ENCODE assay signal across 9 cellular contexts in genomic region chr18:49492694-49493033, GRCh38. TPM values are rescaled to one million over a fixed set of nuclear protein-coding genes. Genes with fewer than 3 reads are reported as not detected.
DNase-seq lines count a peak whose midpoint lies in the region; ATAC-seq, FAIRE-seq and TF ChIP-seq lines count a peak whose summit lies in the region.
"Had no signal": no experiment of that assay in that cellular context is flagged by ENCODE, and none has a peak within 500 bp of the region (broad histone marks: within the 10 kb centered on the region; RNA-seq: fewer than 3 reads in every experiment).

No MANE protein-coding gene starts in this region.

- peak overlapping the region; percentile 28 for H2AFZ ChIP-seq in astrocyte (ENCODE audit: low read depth, low read length)

- H3K36me3 ChIP-seq in Caco-2 (ENCODE audit: control insufficient read depth, insufficient read depth, low read length) (no peaks in the 10 kb centered on the region), astrocyte (ENCODE audit: insufficient read depth, low read length) (peaks cover 36% of the 10 kb centered on the region)

- CTCF ChIA-PET in Caco-2 (lab: Charles Lee), result no interaction called here

- no peak overlapping the region for H3K27ac ChIP-seq in astrocyte (ENCODE audit: low read depth, low read length)

- H3K9me3 Mint-ChIP-seq in Caco-2 (ENCODE audit: unreplicated experiment) (no peaks in the 10 kb centered on the region), HFFc6 (no peaks in the 10 kb centered on the region; the same call in 1 of the 2 replicates), astrocyte (ENCODE audit: unreplicated experiment) (no peaks in the 10 kb centered on the region), natural killer cell (no peaks in the 10 kb centered on the region)

- POLR2A ChIA-PET in Caco-2 (lab: Charles Lee), result no interaction called here

- H3K4me3 ChIP-seq in Caco-2 (ENCODE audit: low read depth, low read length) (no peak overlapping the region), astrocyte (ENCODE audit: insufficient read depth, low read depth, low read length) (peak overlapping the region; percentile 98)

- H3K4me1 Mint-ChIP-seq in Caco-2 (ENCODE audit: low read depth, unreplicated experiment) (no peaks in the 10 kb centered on the region), HFFc6 (ENCODE audit: low read depth) (peaks cover 90% of the 10 kb centered on the region), astrocyte (ENCODE audit: low read depth, unreplicated experiment) (peaks cover 21% of the 10 kb centered on the region), natural killer cell (peaks cover 37 to 47% of the 10 kb centered on the region in 2 donors)

- no peaks in the 10 kb centered on the region for H3K27me3 Mint-ChIP-seq in Caco-2 (ENCODE audit: insufficient read depth, unreplicated experiment)
- peaks cover 3% of the 10 kb centered on the region for H3K27me3 Mint-ChIP-seq in HFFc6 (ENCODE audit: insufficient read depth)
- no peaks in the 10 kb centered on the region for H3K27me3 Mint-ChIP-seq in astrocyte (ENCODE audit: low read depth, unreplicated experiment)
- H3K27me3 Mint-ChIP-seq in natural killer cell (ENCODE audit: low read depth in 2 of 2), result peaks cover 0 to 16% of the 10 kb centered on the region in 2 donors

- H3K4me1 ChIP-seq in Caco-2 (peaks cover 7% of the 10 kb centered on the region), astrocyte (ENCODE audit: insufficient read depth, low read length) (peaks cover 22% of the 10 kb centered on the region)

- peaks cover 49% of the 10 kb centered on the region for H3K36me3 Mint-ChIP-seq in Caco-2 (ENCODE audit: insufficient read depth, unreplicated experiment)
- peaks cover 46% of the 10 kb centered on the region for H3K36me3 Mint-ChIP-seq in HFFc6 (ENCODE audit: low read depth)
- peaks cover 20% of the 10 kb centered on the region for H3K36me3 Mint-ChIP-seq in astrocyte (ENCODE audit: low read depth, unreplicated experiment)
- H3K36me3 Mint-ChIP-seq in natural killer cell, result peaks cover 21% of the 10 kb centered on the region

- H3K4me3 Mint-ChIP-seq in Caco-2 (ENCODE audit: unreplicated experiment) (peak overlapping the region; percentile 87), HFFc6 (peak overlapping the region; percentile 100), astrocyte (ENCODE audit: unreplicated experiment) (peak overlapping the region; percentile 100), natural killer cell (peak overlapping the region; percentile 96)

- DNase-seq in Caco-2, result no peak
- no peak for DNase-seq in HFFc6
- no peak for DNase-seq in astrocyte (ENCODE audit: low read depth)
- no peak for DNase-seq in natural killer cell
- DNase-seq in cerebellar nuclear complex (lab: John Stamatoyannopoulos, UW), result no peak
- no peak for DNase-seq in UCSD-AML1 (lab: John Stamatoyannopoulos, UW; ENCODE audit: unreplicated experiment)

- BruUV-seq in Caco-2 (replicated peaks; lab: Mats Ljungman, UMichigan), result no TSS peak

- H4K20me1 ChIP-seq in astrocyte (ENCODE audit: insufficient read depth, low read length), result peaks cover 40% of the 10 kb centered on the region

- H3K9ac ChIP-seq in astrocyte (ENCODE audit: low read length), result peak overlapping the region; percentile 3

- intact Hi-C loops in Caco-2 (cut with micrococcal nuclease; ENCODE audit: unreplicated experiment), result loop anchor here (2.0 kb wide), 1 partner anchor 32 kb away; the partner anchor contains the start of gene DYM
- intact Hi-C loops in natural killer cell (cut with micrococcal nuclease), result loop anchor here (1.0 to 5.0 kb wide), 2 partner anchors 32 to 790 kb away; partner anchors contain the start of genes DYM and MBD1

- no peak for FAIRE-seq in astrocyte (lab: Jason Lieb, UNC)

- ATAC-seq in natural killer cell, result no peak
- no peak for ATAC-seq in HG03460 (IDR thresholded peaks at IDR 0.05; ENCODE audit: unreplicated experiment)
- no peak for ATAC-seq in GM21390 (IDR thresholded peaks at IDR 0.05; ENCODE audit: unreplicated experiment)

- no peaks in the 10 kb centered on the region for H3K9me3 ChIP-seq in Caco-2
- no peaks in the 10 kb centered on the region for H3K9me3 ChIP-seq in astrocyte (ENCODE audit: insufficient read depth, low read depth, low read length)
- H3K9me3 ChIP-seq: testis had no signal

- peaks cover 28% of the 10 kb centered on the region for H3K79me2 ChIP-seq in astrocyte (ENCODE audit: insufficient read depth, low read length)

- no peak overlapping the region for H3K4me2 ChIP-seq in astrocyte (ENCODE audit: low read length)

- TF ChIP-seq CTCF in Caco-2 (IDR thresholded peaks at IDR 0.05; ENCODE audit: insufficient read depth in 1 of 2, low read depth in 1 of 2, low read length in 1 of 2, severe bottlenecking in 1 of 2, unreplicated experiment in 1 of 2), result no peak
- no peak for TF ChIP-seq CTCF in HFFc6 (IDR thresholded peaks at IDR 0.05)
- no peak for TF ChIP-seq CTCF in astrocyte (IDR thresholded peaks at IDR 0.05; ENCODE audit: insufficient read depth, low read depth, low read length)
- no peak for TF ChIP-seq CTCF in natural killer cell (IDR thresholded peaks at IDR 0.05)

- H3K27ac Mint-ChIP-seq in Caco-2 (ENCODE audit: unreplicated experiment) (peak overlapping the region; percentile 92), HFFc6 (peak overlapping the region; percentile 87; the same call in 1 of the 2 replicates), astrocyte (ENCODE audit: unreplicated experiment) (peak overlapping the region; percentile 98), natural killer cell (peak overlapping the region; percentile 94 to 95)

- H3K27me3 ChIP-seq in Caco-2 (replicated peaks; ENCODE audit: control insufficient read depth, insufficient read depth, low read length), result no peaks in the 10 kb centered on the region
- no peaks in the 10 kb centered on the region for H3K27me3 ChIP-seq in astrocyte (ENCODE audit: insufficient read depth, low read length)
- H3K27me3 ChIP-seq: testis had no signal

RNA-seq across cellular contexts. Expression of gene RPL17, which starts 0.4 kb away (rescaled TPM):
- total RNA-seq in Caco-2 (2022), result 989 and 1,037 TPM in 2 replicates
- 1,000 to 10,000 TPM; 1,721 to 1,851 (median 1,752) TPM for total RNA-seq in HFFc6 (2021; fragmentation: NEBNext Ultra II Directional; extraction: Animal tissue kit (Norgen Biotek cat#: 25700))
- total RNA-seq in astrocyte, result 1,498 and 1,636 TPM in 2 replicates
- 1,000 to 10,000 TPM; 1,115 to 1,338 (median 1,336) TPM for total RNA-seq in natural killer cell

RNA-seq across cellular contexts. Expression of gene C18orf32, which starts 5.6 kb away (rescaled TPM):
- total RNA-seq in Caco-2 (2022) (14.0 and 14.7 TPM in 2 replicates), astrocyte (40.0 and 40.3 TPM in 2 replicates), natural killer cell (10 to 100 TPM; 18.8 to 28.0 (median 23.9) TPM)
- 10 to 100 TPM; 29.8 to 44.5 (median 32.4) TPM for total RNA-seq in HFFc6 (2021; fragmentation: NEBNext Ultra II Directional; extraction: Animal tissue kit (Norgen Biotek cat#: 25700))

RNA-seq across cellular contexts. Expression of gene DYM, which starts 32.2 kb away (rescaled TPM):
- total RNA-seq in Caco-2 (2022) (33.1 and 35.1 TPM in 2 replicates), astrocyte (55.2 and 57.7 TPM in 2 replicates), natural killer cell (10 to 100 TPM; 78.2 to 81.3 (median 78.4) TPM)
- total RNA-seq in HFFc6 (2021; fragmentation: NEBNext Ultra II Directional; extraction: Animal tissue kit (Norgen Biotek cat#: 25700)), result 10 to 100 TPM; 31.2 to 46.6 (median 40.8) TPM
